In genomic region chr7:156780724-156781455, GRCh38 we compare ENCODE assay signal across 11 cellular contexts.
A peak's percentile ranks its signal among the peaks of the same experiment; 100 is the strongest.
DNase-seq lines count a peak whose midpoint lies in the region; ATAC-seq and TF ChIP-seq lines count a peak whose summit lies in the region.
"Had no signal": no experiment of that assay in that cellular context is flagged by ENCODE, and none has a peak within 500 bp of the region (broad histone marks: within the 10 kb centered on the region; RNA-seq: fewer than 3 reads in every experiment).

No MANE protein-coding gene starts in this region.

- POLR2A ChIA-PET in Caco-2 (lab: Charles Lee), result no interaction called here

- H3K9me3 Mint-ChIP-seq in Caco-2 (ENCODE audit: unreplicated experiment), result peaks cover 9% of the 10 kb centered on the region

- no peak for TF ChIP-seq EP300 in esophagus muscularis mucosa (IDR thresholded peaks at IDR 0.05)

- no peaks in the 10 kb centered on the region for H3K4me1 Mint-ChIP-seq in Caco-2 (ENCODE audit: low read depth, unreplicated experiment)

- no peak overlapping the region for H3K27ac Mint-ChIP-seq in Caco-2 (ENCODE audit: unreplicated experiment)

- no peak for TF ChIP-seq POLR2A in esophagus muscularis mucosa (IDR thresholded peaks at IDR 0.05; ENCODE audit: low read depth)

- H3K27me3 ChIP-seq in esophagus muscularis mucosa (no peaks in the 10 kb centered on the region), Caco-2 (replicated peaks; ENCODE audit: control insufficient read depth, insufficient read depth, low read length) (no peaks in the 10 kb centered on the region)
- H3K27me3 ChIP-seq: gastrocnemius medialis had no signal

- H3K36me3 ChIP-seq in mucosa of descending colon (ENCODE audit: low read depth) (no peaks in the 10 kb centered on the region), esophagus muscularis mucosa (peaks cover 0 to 13% (median 4%) of the 10 kb centered on the region in 4 donors), Caco-2 (ENCODE audit: control insufficient read depth, insufficient read depth, low read length) (no peaks in the 10 kb centered on the region)
- H3K36me3 ChIP-seq: gastrocnemius medialis had no signal

- CTCF ChIA-PET in Caco-2 (lab: Charles Lee), result no interaction called here

- ATAC-seq in HG02642 (IDR thresholded peaks at IDR 0.05; ENCODE audit: poor library complexity, unreplicated experiment), result peak; percentile 94
- ATAC-seq in mucosa of descending colon, result peak; percentile 30
- ATAC-seq: gastrocnemius medialis, Right ventricle myocardium inferior had no signal

- BruUV-seq in Caco-2 (replicated peaks; lab: Mats Ljungman, UMichigan), result no TSS peak

- peaks cover 16% of the 10 kb centered on the region for H3K36me3 Mint-ChIP-seq in Caco-2 (ENCODE audit: insufficient read depth, unreplicated experiment)

- H3K9me3 ChIP-seq in mucosa of descending colon (no peaks in the 10 kb centered on the region), esophagus muscularis mucosa (no peaks in the 10 kb centered on the region), Caco-2 (no peaks in the 10 kb centered on the region)
- H3K9me3 ChIP-seq: gastrocnemius medialis had no signal

- intact Hi-C loops in mucosa of descending colon (cut with DNase I, micrococcal nuclease), result no loop called here
- intact Hi-C loops in esophagus muscularis mucosa (cut with DNase I), result no loop called here
- intact Hi-C loops in Caco-2 (cut with micrococcal nuclease; ENCODE audit: unreplicated experiment), result no loop called here

- no peaks in the 10 kb centered on the region for H3K4me1 ChIP-seq in mucosa of descending colon (ENCODE audit: low read depth)
- no peaks in the 10 kb centered on the region for H3K4me1 ChIP-seq in esophagus muscularis mucosa
- H3K4me1 ChIP-seq in Caco-2, result no peaks in the 10 kb centered on the region
- H3K4me1 ChIP-seq: gastrocnemius medialis had no signal

- no peak overlapping the region for H3K4me3 Mint-ChIP-seq in Caco-2 (ENCODE audit: unreplicated experiment)

- no peak for TF ChIP-seq CTCF in mucosa of descending colon (IDR thresholded peaks at IDR 0.05)
- TF ChIP-seq CTCF in esophagus muscularis mucosa (IDR thresholded peaks at IDR 0.05), result no peak
- no peak for TF ChIP-seq CTCF in Caco-2 (IDR thresholded peaks at IDR 0.05; ENCODE audit: insufficient read depth in 1 of 2, low read depth in 1 of 2, low read length in 1 of 2, severe bottlenecking in 1 of 2, unreplicated experiment in 1 of 2)

- DNase-seq in activated CD4-positive, alpha-beta T cell treated with anti-CD3 and anti-CD28 coated beads for 48 hours, result peak; percentile 52
- DNase-seq in activated CD4-positive, alpha-beta T cell treated with anti-CD3 and anti-CD28 coated beads for 4 hours, result no peak
- peak; percentile 45 for DNase-seq in KG1 (lab: John Stamatoyannopoulos, UW)
- no peak for DNase-seq in mucosa of descending colon
- no peak for DNase-seq in esophagus muscularis mucosa (ENCODE audit: extremely low spot score)
- no peak for DNase-seq in NCI-H1105 (lab: John Stamatoyannopoulos, UW)
- no peak for DNase-seq in Caco-2
- DNase-seq: gastrocnemius medialis, substantia nigra had no signal

- H3K27ac ChIP-seq in esophagus muscularis mucosa (replicated peaks in 1 of 4), result no peak overlapping the region
- H3K27ac ChIP-seq: gastrocnemius medialis had no signal

- 90% methylated on average over 4 of the region's 4 CpGs for WGBS in esophagus muscularis mucosa

- H3K27me3 Mint-ChIP-seq in Caco-2 (ENCODE audit: insufficient read depth, unreplicated experiment), result no peaks in the 10 kb centered on the region

- H3K4me3 ChIP-seq in mucosa of descending colon (no peak overlapping the region), esophagus muscularis mucosa (no peak overlapping the region), Caco-2 (ENCODE audit: low read depth, low read length) (no peak overlapping the region)
- H3K4me3 ChIP-seq: gastrocnemius medialis had no signal

Comparison
In these comparisons a context has a peak if more than half of its experiments do, and no peak if none do; other contexts are left out.
1. DNase-seq: peak in activated CD4-positive, alpha-beta T cell treated with anti-CD3 and anti-CD28 coated beads for 48 hours (single experiment) and KG1 (single experiment); none in activated CD4-positive, alpha-beta T cell treated with anti-CD3 and anti-CD28 coated beads for 4 hours (0 of 2), mucosa of descending colon (0 of 3), esophagus muscularis mucosa (single experiment), NCI-H1105 (single experiment) and Caco-2 (0 of 2).